ENCODE assay signal across 9 cellular contexts in the genomic region with DNA sequence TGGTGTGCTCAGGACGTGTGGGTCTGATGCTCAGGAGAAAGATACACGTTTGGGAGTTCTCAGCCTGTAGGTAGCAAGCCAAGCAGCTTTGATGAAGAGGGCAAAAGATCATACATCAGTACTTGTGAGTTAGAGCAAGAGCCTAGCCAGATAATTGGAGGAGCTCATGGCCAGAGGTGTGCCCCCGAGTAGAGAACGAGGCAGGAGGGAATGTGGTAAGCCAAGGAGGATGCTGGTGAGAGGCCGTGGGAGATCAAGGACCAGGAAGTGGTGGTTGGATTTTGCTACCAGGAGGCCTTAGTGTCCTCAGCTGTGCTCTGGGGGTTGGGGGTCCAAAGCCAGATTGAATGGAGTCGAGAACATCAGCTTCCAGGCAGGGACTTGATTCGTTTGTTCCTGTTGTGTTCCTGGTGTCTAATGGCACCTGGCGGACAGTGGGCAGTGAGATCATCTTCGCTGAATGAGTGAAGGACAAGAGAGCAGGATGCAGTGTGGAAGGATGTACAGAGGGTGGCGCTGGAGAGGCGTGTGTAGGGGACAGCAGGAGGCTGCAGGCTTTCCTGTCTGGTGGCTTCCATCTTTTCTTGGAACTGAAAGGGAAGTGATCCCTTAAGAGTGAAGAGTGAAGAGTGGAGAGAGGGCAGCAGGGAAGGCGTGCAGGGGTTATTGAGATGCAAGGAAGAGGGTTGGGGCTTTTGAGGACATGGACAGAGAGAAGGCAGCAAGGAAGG. TPM values are rescaled to one million over a fixed set of nuclear protein-coding genes. Genes with fewer than 3 reads are reported as not detected.
DNase-seq lines count a peak whose midpoint lies in the region; ATAC-seq and TF ChIP-seq lines count a peak whose summit lies in the region.
"Had no signal": no experiment of that assay in that cellular context is flagged by ENCODE, and none has a peak within 500 bp of the region (broad histone marks: within the 10 kb centered on the region; RNA-seq: fewer than 3 reads in every experiment).

No MANE protein-coding gene starts in this region.

- H3K4me1 Mint-ChIP-seq in WTC11 = no peaks in the 10 kb centered on the region; the same call in 1 of the 2 replicates

- H3K4me1 ChIP-seq in spleen = peaks cover 0 to 24% (median 5%) of the 10 kb centered on the region in 6 donors

- H3K27me3 ChIP-seq in spleen (replicated peaks in 1 of 7) = no peaks in the 10 kb centered on the region

- 45 to 59% (median 46%) methylated on average over 12 of the region's 12 CpGs for WGBS in spleen, 5 donors

- H3K9me3 Mint-ChIP-seq in WTC11 = no peaks in the 10 kb centered on the region

- peak overlapping the region; percentile 54 for H3K27ac Mint-ChIP-seq in WTC11

- no peaks in the 10 kb centered on the region for H3K27me3 Mint-ChIP-seq in WTC11 (ENCODE audit: low read depth)

- CTCF ChIA-PET in WTC11 (lab: Charles Lee) = interaction anchor here (1.0 to 2.2 kb wide), 5 partner anchors 11 to 49 kb away, joined by 3 to 12 read pairs (median 6); partner anchors contain the start of gene FBXL19

- no peak overlapping the region for H3K4me3 ChIP-seq in spleen

- H3K9me3 ChIP-seq in spleen = no peaks in the 10 kb centered on the region

- peak overlapping the region in 2 of 8 donors; percentile 2 to 24 for H3K27ac ChIP-seq in spleen
- H3K27ac ChIP-seq: C4-2B had no signal

- ATAC-seq in WTC11 = peak; percentile 97
- ATAC-seq in HG03139 (IDR thresholded peaks at IDR 0.05; ENCODE audit: unreplicated experiment) = no peak

- POLR2A ChIA-PET in WTC11 (lab: Charles Lee) = no interaction called here

- DNase-seq in NCI-H146 (lab: John Stamatoyannopoulos, UW) (peak; percentile 23), NCI-H146 treated with DMSO at 0.1 percent for 48 hours (lab: John Stamatoyannopoulos, UW; ENCODE audit: unreplicated experiment) (no peak), M059J (ENCODE audit: low read depth) (peak; percentile 56), WTC11 (ENCODE audit: low spot score) (peak; percentile 82), glomerular visceral epithelial cell (ENCODE audit: extremely low spot score) (peak; percentile 31), spleen (no peak), OCI-M2 (lab: John Stamatoyannopoulos, UW; ENCODE audit: unreplicated experiment) (no peak)

- intact Hi-C loops in spleen (cut with DNase I; ENCODE audit: low total_unique reads) = no loop called here

- no peak overlapping the region for H3K4me3 Mint-ChIP-seq in WTC11

- TF ChIP-seq CTCF in WTC11 (IDR thresholded peaks at IDR 0.05) (peak; percentile 75), spleen (IDR thresholded peaks at IDR 0.05 in 8 of 11, conservative IDR thresholded peaks at IDR 0.05 in 3 of 11) (peak in 10 of 11 experiments; percentile 34 to 69 (median 56))

- peaks cover 0 to 86% (median 29%) of the 10 kb centered on the region in 6 donors for H3K36me3 ChIP-seq in spleen

- H3K36me3 Mint-ChIP-seq in WTC11 = peaks cover 48% of the 10 kb centered on the region

- no peak for TF ChIP-seq POLR2A in spleen (IDR thresholded peaks at IDR 0.05)

TF ChIP-seq in WTC11, 78 proteins besides CTCF, POLR2A, EP300 and RAD21 (continues in another document):
- TF ChIP-seq ZNF263 (CRISPR knock-in tag; IDR thresholded peaks at IDR 0.05; ENCODE audit: low read depth) (no peak), TEAD4 (CRISPR knock-in tag; IDR thresholded peaks at IDR 0.05) (no peak), GRHL2 (CRISPR knock-in tag; IDR thresholded peaks at IDR 0.05; ENCODE audit: insufficient replicate concordance, severe bottlenecking) (no peak), IRF2 (CRISPR knock-in tag; IDR thresholded peaks at IDR 0.05; ENCODE audit: borderline replicate concordance, low read depth) (no peak), NFATC4 (CRISPR knock-in tag; IDR thresholded peaks at IDR 0.05) (no peak), SP1 (CRISPR knock-in tag; conservative IDR thresholded peaks at IDR 0.05) (no peak), IRF1 (CRISPR knock-in tag; IDR thresholded peaks at IDR 0.05) (no peak), ERG (CRISPR knock-in tag; IDR thresholded peaks at IDR 0.05) (no peak)
- TF ChIP-seq, protein P1, sequence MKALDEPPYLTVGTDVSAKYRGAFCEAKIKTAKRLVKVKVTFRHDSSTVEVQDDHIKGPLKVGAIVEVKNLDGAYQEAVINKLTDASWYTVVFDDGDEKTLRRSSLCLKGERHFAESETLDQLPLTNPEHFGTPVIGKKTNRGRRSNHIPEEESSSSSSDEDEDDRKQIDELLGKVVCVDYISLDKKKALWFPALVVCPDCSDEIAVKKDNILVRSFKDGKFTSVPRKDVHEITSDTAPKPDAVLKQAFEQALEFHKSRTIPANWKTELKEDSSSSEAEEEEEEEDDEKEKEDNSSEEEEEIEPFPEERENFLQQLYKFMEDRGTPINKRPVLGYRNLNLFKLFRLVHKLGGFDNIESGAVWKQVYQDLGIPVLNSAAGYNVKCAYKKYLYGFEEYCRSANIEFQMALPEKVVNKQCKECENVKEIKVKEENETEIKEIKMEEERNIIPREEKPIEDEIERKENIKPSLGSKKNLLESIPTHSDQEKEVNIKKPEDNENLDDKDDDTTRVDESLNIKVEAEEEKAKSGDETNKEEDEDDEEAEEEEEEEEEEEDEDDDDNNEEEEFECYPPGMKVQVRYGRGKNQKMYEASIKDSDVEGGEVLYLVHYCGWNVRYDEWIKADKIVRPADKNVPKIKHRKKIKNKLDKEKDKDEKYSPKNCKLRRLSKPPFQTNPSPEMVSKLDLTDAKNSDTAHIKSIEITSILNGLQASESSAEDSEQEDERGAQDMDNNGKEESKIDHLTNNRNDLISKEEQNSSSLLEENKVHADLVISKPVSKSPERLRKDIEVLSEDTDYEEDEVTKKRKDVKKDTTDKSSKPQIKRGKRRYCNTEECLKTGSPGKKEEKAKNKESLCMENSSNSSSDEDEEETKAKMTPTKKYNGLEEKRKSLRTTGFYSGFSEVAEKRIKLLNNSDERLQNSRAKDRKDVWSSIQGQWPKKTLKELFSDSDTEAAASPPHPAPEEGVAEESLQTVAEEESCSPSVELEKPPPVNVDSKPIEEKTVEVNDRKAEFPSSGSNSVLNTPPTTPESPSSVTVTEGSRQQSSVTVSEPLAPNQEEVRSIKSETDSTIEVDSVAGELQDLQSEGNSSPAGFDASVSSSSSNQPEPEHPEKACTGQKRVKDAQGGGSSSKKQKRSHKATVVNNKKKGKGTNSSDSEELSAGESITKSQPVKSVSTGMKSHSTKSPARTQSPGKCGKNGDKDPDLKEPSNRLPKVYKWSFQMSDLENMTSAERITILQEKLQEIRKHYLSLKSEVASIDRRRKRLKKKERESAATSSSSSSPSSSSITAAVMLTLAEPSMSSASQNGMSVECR (CRISPR knock-in tag; IDR thresholded peaks at IDR 0.05; ENCODE audit: borderline replicate concordance) = no peak
- TF ChIP-seq, protein P2, sequence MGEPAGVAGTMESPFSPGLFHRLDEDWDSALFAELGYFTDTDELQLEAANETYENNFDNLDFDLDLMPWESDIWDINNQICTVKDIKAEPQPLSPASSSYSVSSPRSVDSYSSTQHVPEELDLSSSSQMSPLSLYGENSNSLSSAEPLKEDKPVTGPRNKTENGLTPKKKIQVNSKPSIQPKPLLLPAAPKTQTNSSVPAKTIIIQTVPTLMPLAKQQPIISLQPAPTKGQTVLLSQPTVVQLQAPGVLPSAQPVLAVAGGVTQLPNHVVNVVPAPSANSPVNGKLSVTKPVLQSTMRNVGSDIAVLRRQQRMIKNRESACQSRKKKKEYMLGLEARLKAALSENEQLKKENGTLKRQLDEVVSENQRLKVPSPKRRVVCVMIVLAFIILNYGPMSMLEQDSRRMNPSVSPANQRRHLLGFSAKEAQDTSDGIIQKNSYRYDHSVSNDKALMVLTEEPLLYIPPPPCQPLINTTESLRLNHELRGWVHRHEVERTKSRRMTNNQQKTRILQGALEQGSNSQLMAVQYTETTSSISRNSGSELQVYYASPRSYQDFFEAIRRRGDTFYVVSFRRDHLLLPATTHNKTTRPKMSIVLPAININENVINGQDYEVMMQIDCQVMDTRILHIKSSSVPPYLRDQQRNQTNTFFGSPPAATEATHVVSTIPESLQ (CRISPR knock-in tag; IDR thresholded peaks at IDR 0.05) = no peak

RNA-seq across cellular contexts. Expression of gene FBXL19, which starts 11.6 kb away (rescaled TPM):
- total RNA-seq in M059J (2014; rRNA removed; shearing (Covaris generic)) = 10.5 and 16.8 TPM in 2 replicates
- total RNA-seq in WTC11 (2021) (79.0 to 84.9 TPM (median 84.3 TPM) in 3 replicates), spleen (10 to 100 TPM; 12.4 to 21.0 (median 17.8) TPM)
- 10 to 100 TPM in 1 of 3 donors, 1 to 10 TPM in 2; 4.3 to 24.7 (median 5.5) TPM for polyA plus RNA-seq in spleen

RNA-seq across cellular contexts. Expression of gene ORAI3, which starts 13.9 kb away (rescaled TPM):
- total RNA-seq in M059J (2014; rRNA removed; shearing (Covaris generic)) = 46.0 and 58.5 TPM in 2 replicates
- total RNA-seq in WTC11 (2021) = 10.8 to 13.5 TPM (median 13.2 TPM) in 3 replicates
- total RNA-seq in spleen = 10 to 100 TPM; 20.7 to 44.8 (median 29.8) TPM
- polyA plus RNA-seq in spleen = 10 to 100 TPM; 22.2 to 26.2 (median 22.5) TPM

RNA-seq across cellular contexts. Expression of gene SETD1A, which starts 22.6 kb away (rescaled TPM):
- total RNA-seq in M059J (2014; rRNA removed; shearing (Covaris generic)) = 1.4 and 3.9 TPM in 2 replicates
- 29.3 to 31.1 TPM (median 29.4 TPM) in 3 replicates for total RNA-seq in WTC11 (2021)
- total RNA-seq in spleen = 10 to 100 TPM; 10.1 to 24.9 (median 19.8) TPM
- polyA plus RNA-seq in spleen = 10 to 100 TPM in 1 of 3 donors, 1 to 10 TPM in 2; 4.8 to 15.0 (median 8.8) TPM

RNA-seq across cellular contexts. Expression of gene CTF1, which starts 38.6 kb away (rescaled TPM):
- 0.42 TPM in 1 of 2 replicates, not detected in the other for total RNA-seq in M059J (2014; rRNA removed; shearing (Covaris generic))
- total RNA-seq in WTC11 (2021) = 1.4 to 1.9 TPM (median 1.6 TPM) in 3 replicates
- 1 to 10 TPM in 5 of 7 donors, under 1 TPM in 1, not detected in 1; 0.68 to 3.3 (median 1.4) TPM for total RNA-seq in spleen
- polyA plus RNA-seq in spleen = 1 to 10 TPM in 2 of 3 donors, under 1 TPM in 1; 0.61 to 1.3 (median 1.1) TPM

RNA-seq across cellular contexts. Expression of gene BCL7C, which starts 41.1 kb away (rescaled TPM):
- 33.6 and 34.7 TPM in 2 replicates for total RNA-seq in M059J (2014; rRNA removed; shearing (Covaris generic))
- total RNA-seq in WTC11 (2021) (18.3 to 20.3 TPM (median 18.7 TPM) in 3 replicates), spleen (10 to 100 TPM; 15.5 to 24.3 (median 21.6) TPM)
- polyA plus RNA-seq in spleen = 10 to 100 TPM; 35.6 to 38.7 (median 37.8) TPM

Comparison
In these comparisons a context has a peak if more than half of its experiments do, and no peak if none do; other contexts are left out.
1. DNase-seq: peak in NCI-H146 (single experiment), M059J (single experiment), WTC11 (single experiment) and glomerular visceral epithelial cell (single experiment); none in NCI-H146 treated with DMSO at 0.1 percent for 48 hours (single experiment), spleen (single experiment) and OCI-M2 (single experiment).